Comparison of ENCODE assay signal across 1 cellular context in genomic region chr17:60526726-60527125, GRCh38.
TF ChIP-seq lines count a peak whose summit lies in the region.

No MANE protein-coding gene starts in this region.

TF ChIP-seq in GM23338, 12 proteins besides CTCF, POLR2A, EP300 and RAD21 (continued from another document):
- TF ChIP-seq ZNF462 (CRISPR knock-in tag; IDR thresholded peaks at IDR 0.05), result no peak
